ENCODE assay signal across 21 cellular contexts in the genomic region with DNA sequence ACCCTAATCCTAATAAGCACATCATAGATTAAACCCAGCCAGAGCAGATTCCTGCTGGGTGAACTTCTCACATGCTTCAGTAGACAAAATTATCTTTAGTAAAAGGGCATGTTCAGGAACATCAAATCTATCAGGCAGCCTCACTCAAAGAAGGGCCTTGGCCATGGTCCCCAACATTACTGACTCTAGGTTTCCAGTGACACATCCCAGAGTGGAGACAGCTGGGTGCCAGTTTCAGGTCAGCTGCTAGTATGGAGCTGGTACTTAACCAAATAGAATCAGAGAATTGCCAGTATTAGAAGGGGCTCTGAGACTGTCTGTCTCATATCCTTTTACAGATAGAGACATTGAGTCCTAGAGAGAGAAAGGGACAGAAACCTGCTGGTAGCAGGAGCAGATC.
"Had no signal": no experiment of that assay in that cellular context is flagged by ENCODE, and none has a peak within 500 bp of the region (broad histone marks: within the 10 kb centered on the region; RNA-seq: fewer than 3 reads in every experiment).

No MANE protein-coding gene starts in this region.

- H3K27me3 ChIP-seq: left lung, testis, tibial nerve, upper lobe of right lung, vagina had no signal

- H3K4me1 ChIP-seq: foreskin keratinocyte, left lung, parathyroid adenoma, prostate gland, vagina had no signal

- H3K36me3 ChIP-seq: left lung, prostate gland, tibial nerve, upper lobe of right lung, vagina had no signal

- ATAC-seq: effector memory CD8-positive, alpha-beta T cell; foreskin keratinocyte; left lung; naive thymus-derived CD4-positive, alpha-beta T cell; sciatic nerve; stimulated activated naive B cell treated with anti-CD40 and anti-IgM and Interleukin-4, amounts not matched to agents 10 μg/mL and 1 μg/mL and 100 μg/mL, for 72 hours; stimulated activated naive CD8-positive, alpha-beta T cell treated with anti-CD3 and anti-CD28 coated beads, Interleukin-15, amount 100 ng/mL, for 72 hours; upper lobe of right lung had no signal

- DNase-seq: effector memory CD8-positive, alpha-beta T cell; foreskin keratinocyte; hippocampal formation; left lung; mesenchymal stem cell; midbrain; naive thymus-derived CD4-positive, alpha-beta T cell; nephron progenitor cell; stimulated activated CD4-positive, alpha-beta T cell treated with anti-CD3 and anti-CD28 coated beads, Interleukin-2, amount 100 ng/mL, for 24 hours; stimulated activated CD4-positive, alpha-beta T cell treated with anti-CD3 and anti-CD28 coated beads, Interleukin-4, amount 100 ng/mL, for 4 hours; stimulated activated naive B cell treated with anti-CD40 and anti-IgM and Interleukin-4, amounts not matched to agents 10 μg/mL and 1 μg/mL and 100 μg/mL, for 72 hours; stimulated activated naive CD8-positive, alpha-beta T cell treated with anti-CD3 and anti-CD28 coated beads, Interleukin-15, amount 100 ng/mL, for 72 hours; testis; upper lobe of right lung had no signal

- H3K27ac ChIP-seq: foreskin keratinocyte, left lung, parathyroid adenoma, prostate gland, skin epidermis, testis, tibial nerve, upper lobe of right lung, vagina had no signal

- H3K9me3 ChIP-seq: left lung, prostate gland, testis, tibial nerve, upper lobe of right lung, vagina had no signal

- H3K4me3 ChIP-seq: left lung, lung, prostate gland, skin epidermis, testis, tibial nerve, upper lobe of right lung, vagina had no signal
